Comparison of ENCODE assay signal across 1 cellular context in the genomic region with DNA sequence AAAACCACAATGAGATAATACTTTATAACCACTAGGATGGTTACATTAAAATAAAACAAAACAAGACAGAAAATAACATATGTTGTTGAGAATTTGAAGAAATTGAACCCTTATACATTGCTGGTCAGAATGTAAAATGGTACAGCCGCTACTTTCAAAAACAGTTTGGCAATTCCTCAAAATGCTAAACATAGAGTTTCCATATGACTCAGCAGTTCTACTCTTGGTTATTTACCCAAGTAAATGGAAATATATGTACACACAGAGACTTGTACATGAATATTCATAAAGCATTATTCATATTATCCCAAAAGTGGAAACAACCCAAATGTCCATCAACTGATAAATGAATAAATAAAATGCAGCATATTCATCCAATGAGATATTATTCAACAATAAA.
TF ChIP-seq lines count a peak whose summit lies in the region.

No MANE protein-coding gene starts in this region.

TF ChIP-seq in GM12878, 131 proteins besides CTCF, POLR2A, EP300 and RAD21:
- TF ChIP-seq HDGF (IDR thresholded peaks at IDR 0.05) (no peak), CREM (IDR thresholded peaks at IDR 0.05; ENCODE audit: low read depth) (no peak), MEF2B (IDR thresholded peaks at IDR 0.05; ENCODE audit: partially characterized antibody, poor library complexity, severe bottlenecking) (no peak), TCF7 (IDR thresholded peaks at IDR 0.05; ENCODE audit: borderline replicate concordance) (no peak), KAT2A (conservative IDR thresholded peaks at IDR 0.05; ENCODE audit: control insufficient read depth, low read depth, low read length) (no peak), BACH1 (IDR thresholded peaks at IDR 0.05; ENCODE audit: borderline replicate concordance) (0 out of 2 replicates have a peak, but pooled peaks have one; percentile 29), ZSCAN29 (IDR thresholded peaks at IDR 0.05) (no peak), FOXK2 (IDR thresholded peaks at IDR 0.05) (no peak), HCFC1 (IDR thresholded peaks at IDR 0.05; ENCODE audit: low read length) (no peak), RELA (IDR thresholded peaks at IDR 0.05; ENCODE audit: borderline replicate concordance, partially characterized antibody) (no peak), SRF (IDR thresholded peaks at IDR 0.05; ENCODE audit: low read depth in 2 of 2, low read length in 2 of 2) (no peak), IKZF2 (IDR thresholded peaks at IDR 0.05) (0 out of 4 replicates have a peak, but pooled peaks of 1 of the 2 experiments have one; percentile 13), JUND (IDR thresholded peaks at IDR 0.05; ENCODE audit: low read depth, low read length) (no peak), CBFB (IDR thresholded peaks at IDR 0.05; ENCODE audit: low read depth) (no peak), JUNB (IDR thresholded peaks at IDR 0.05) (peak; percentile 42; the same call in 1 of the 2 replicates), SP1 (IDR thresholded peaks at IDR 0.05; ENCODE audit: low read depth, low read length) (no peak), SREBF1 (IDR thresholded peaks at IDR 0.05; ENCODE audit: low read length) (no peak), POLR2AphosphoS5 (IDR thresholded peaks at IDR 0.05; ENCODE audit: low read length) (no peak), TBL1XR1 (IDR thresholded peaks at IDR 0.05; ENCODE audit: low read depth, low read length) (no peak), ZNF622 (IDR thresholded peaks at IDR 0.05) (no peak)
- TF ChIP-seq, protein P1, sequence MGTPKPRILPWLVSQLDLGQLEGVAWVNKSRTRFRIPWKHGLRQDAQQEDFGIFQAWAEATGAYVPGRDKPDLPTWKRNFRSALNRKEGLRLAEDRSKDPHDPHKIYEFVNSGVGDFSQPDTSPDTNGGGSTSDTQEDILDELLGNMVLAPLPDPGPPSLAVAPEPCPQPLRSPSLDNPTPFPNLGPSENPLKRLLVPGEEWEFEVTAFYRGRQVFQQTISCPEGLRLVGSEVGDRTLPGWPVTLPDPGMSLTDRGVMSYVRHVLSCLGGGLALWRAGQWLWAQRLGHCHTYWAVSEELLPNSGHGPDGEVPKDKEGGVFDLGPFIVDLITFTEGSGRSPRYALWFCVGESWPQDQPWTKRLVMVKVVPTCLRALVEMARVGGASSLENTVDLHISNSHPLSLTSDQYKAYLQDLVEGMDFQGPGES (IDR thresholded peaks at IDR 0.05): no peak
- TF ChIP-seq, protein P2, sequence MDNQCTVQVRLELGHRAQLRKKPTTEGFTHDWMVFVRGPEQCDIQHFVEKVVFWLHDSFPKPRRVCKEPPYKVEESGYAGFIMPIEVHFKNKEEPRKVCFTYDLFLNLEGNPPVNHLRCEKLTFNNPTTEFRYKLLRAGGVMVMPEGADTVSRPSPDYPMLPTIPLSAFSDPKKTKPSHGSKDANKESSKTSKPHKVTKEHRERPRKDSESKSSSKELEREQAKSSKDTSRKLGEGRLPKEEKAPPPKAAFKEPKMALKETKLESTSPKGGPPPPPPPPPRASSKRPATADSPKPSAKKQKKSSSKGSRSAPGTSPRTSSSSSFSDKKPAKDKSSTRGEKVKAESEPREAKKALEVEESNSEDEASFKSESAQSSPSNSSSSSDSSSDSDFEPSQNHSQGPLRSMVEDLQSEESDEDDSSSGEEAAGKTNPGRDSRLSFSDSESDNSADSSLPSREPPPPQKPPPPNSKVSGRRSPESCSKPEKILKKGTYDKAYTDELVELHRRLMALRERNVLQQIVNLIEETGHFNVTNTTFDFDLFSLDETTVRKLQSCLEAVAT (IDR thresholded peaks at IDR 0.05): no peak
- TF ChIP-seq, protein P3, sequence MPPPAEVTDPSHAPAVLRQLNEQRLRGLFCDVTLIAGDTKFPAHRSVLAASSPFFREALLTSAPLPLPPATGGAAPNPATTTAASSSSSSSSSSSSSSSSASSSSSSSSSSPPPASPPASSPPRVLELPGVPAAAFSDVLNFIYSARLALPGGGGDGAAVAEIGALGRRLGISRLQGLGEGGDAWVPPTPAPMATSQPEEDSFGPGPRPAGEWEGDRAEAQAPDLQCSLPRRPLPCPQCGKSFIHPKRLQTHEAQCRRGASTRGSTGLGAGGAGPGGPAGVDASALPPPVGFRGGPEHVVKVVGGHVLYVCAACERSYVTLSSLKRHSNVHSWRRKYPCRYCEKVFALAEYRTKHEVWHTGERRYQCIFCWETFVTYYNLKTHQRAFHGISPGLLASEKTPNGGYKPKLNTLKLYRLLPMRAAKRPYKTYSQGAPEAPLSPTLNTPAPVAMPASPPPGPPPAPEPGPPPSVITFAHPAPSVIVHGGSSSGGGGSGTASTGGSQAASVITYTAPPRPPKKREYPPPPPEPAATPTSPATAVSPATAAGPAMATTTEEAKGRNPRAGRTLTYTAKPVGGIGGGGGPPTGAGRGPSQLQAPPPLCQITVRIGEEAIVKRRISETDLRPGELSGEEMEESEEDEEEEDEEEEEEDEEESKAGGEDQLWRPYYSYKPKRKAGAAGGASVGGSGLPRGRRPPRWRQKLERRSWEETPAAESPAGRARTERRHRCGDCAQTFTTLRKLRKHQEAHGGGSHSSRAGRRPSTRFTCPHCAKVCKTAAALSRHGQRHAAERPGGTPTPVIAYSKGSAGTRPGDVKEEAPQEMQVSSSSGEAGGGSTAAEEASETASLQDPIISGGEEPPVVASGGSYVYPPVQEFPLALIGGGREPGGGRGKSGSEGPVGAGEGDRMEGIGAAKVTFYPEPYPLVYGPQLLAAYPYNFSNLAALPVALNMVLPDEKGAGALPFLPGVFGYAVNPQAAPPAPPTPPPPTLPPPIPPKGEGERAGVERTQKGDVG (CRISPR knock-in tag; IDR thresholded peaks at IDR 0.05): no peak
- TF ChIP-seq, protein P4, sequence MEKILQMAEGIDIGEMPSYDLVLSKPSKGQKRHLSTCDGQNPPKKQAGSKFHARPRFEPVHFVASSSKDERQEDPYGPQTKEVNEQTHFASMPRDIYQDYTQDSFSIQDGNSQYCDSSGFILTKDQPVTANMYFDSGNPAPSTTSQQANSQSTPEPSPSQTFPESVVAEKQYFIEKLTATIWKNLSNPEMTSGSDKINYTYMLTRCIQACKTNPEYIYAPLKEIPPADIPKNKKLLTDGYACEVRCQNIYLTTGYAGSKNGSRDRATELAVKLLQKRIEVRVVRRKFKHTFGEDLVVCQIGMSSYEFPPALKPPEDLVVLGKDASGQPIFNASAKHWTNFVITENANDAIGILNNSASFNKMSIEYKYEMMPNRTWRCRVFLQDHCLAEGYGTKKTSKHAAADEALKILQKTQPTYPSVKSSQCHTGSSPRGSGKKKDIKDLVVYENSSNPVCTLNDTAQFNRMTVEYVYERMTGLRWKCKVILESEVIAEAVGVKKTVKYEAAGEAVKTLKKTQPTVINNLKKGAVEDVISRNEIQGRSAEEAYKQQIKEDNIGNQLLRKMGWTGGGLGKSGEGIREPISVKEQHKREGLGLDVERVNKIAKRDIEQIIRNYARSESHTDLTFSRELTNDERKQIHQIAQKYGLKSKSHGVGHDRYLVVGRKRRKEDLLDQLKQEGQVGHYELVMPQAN (conservative IDR thresholded peaks at IDR 0.05): no peak
